Comparison of ENCODE assay signal across 24 cellular contexts in genomic region chr5:26691486-26691885, GRCh38.
"Had no signal": no experiment of that assay in that cellular context is flagged by ENCODE, and none has a peak within 500 bp of the region (broad histone marks: within the 10 kb centered on the region; RNA-seq: fewer than 3 reads in every experiment).

No MANE protein-coding gene starts in this region.

- H3K9me3 Mint-ChIP-seq: nephron had no signal

- H3K27me3 Mint-ChIP-seq: memory B cell, naive B cell had no signal

- H3K79me2 ChIP-seq: hepatocyte, parathyroid adenoma had no signal

- H3K9ac ChIP-seq: parathyroid adenoma had no signal

- H3K27ac Mint-ChIP-seq: memory B cell; naive B cell; nephron; stimulated activated effector memory CD8-positive, alpha-beta T cell treated with anti-CD3 and anti-CD28 coated beads, Interleukin-12 subunit alpha, Interleukin-12 subunit beta, amount 100 ng/mL, for 72 hours had no signal

- ATAC-seq: gastrocnemius medialis; left cardiac atrium; lower lobe of right lung; right lobe of liver; stimulated activated effector memory CD8-positive, alpha-beta T cell treated with anti-CD3 and anti-CD28 coated beads, Interleukin-12 subunit alpha, Interleukin-12 subunit beta, amount 100 ng/mL, for 72 hours; stimulated activated naive CD8-positive, alpha-beta T cell treated with anti-CD3 and anti-CD28 coated beads, Interleukin-15, Interleukin-2, amounts not matched to agents 100 U/mL and 50 U/mL, for 24 hours had no signal

- H3K27me3 ChIP-seq: esophagus muscularis mucosa, gastrocnemius medialis, hepatocyte, right lobe of liver, suprapubic skin, tibial artery, upper lobe of left lung, uterus had no signal

- H3K36me3 ChIP-seq: esophagus muscularis mucosa, gastrocnemius medialis, left ventricle myocardium inferior, lower lobe of right lung, prostate gland, right lobe of liver, suprapubic skin, tibial artery, upper lobe of left lung, uterus had no signal

- H3K4me3 ChIP-seq: esophagus muscularis mucosa, gastrocnemius medialis, hepatocyte, left ventricle myocardium inferior, lower lobe of right lung, prostate gland, right lobe of liver, suprapubic skin, tibial artery, upper lobe of left lung, uterus had no signal

- H3K9me3 ChIP-seq: esophagus muscularis mucosa, gastrocnemius medialis, lower lobe of right lung, prostate gland, right lobe of liver, suprapubic skin, tibial artery, upper lobe of left lung, uterus had no signal

- H3K4me2 ChIP-seq: hepatocyte had no signal

- H3K4me1 ChIP-seq: esophagus muscularis mucosa, gastrocnemius medialis, left ventricle myocardium inferior, lower lobe of right lung, parathyroid adenoma, prostate gland, right lobe of liver, suprapubic skin, tibial artery, upper lobe of left lung, uterus had no signal

- H3K27ac ChIP-seq: epithelial cell of prostate, esophagus muscularis mucosa, gastrocnemius medialis, hepatocyte, left ventricle myocardium inferior, lower lobe of right lung, parathyroid adenoma, prostate gland, right lobe of liver, suprapubic skin, tibial artery, upper lobe of left lung, uterus had no signal

- DNase-seq: effector memory CD4-positive, alpha-beta T cell; gastrocnemius medialis; kidney; left cardiac atrium; left ventricle myocardium inferior; lower lobe of right lung; midbrain; naive B cell; right lobe of liver; stimulated activated CD4-positive, alpha-beta T cell treated with anti-CD3 and anti-CD28 coated beads, Interleukin-4, amount 100 ng/mL, for 1 hour; stimulated activated CD8-positive, alpha-beta memory T cell treated with anti-CD3 and anti-CD28 coated beads, Interleukin-4, amount 100 ng/mL, for 48 hours; stimulated activated naive CD8-positive, alpha-beta T cell treated with anti-CD3 and anti-CD28 coated beads, Interleukin-15, Interleukin-2, amounts not matched to agents 100 U/mL and 50 U/mL, for 24 hours; tibial artery; upper lobe of left lung; uterus had no signal

- H3K4me1 Mint-ChIP-seq: memory B cell; naive B cell; nephron; stimulated activated effector memory CD8-positive, alpha-beta T cell treated with anti-CD3 and anti-CD28 coated beads, Interleukin-12 subunit alpha, Interleukin-12 subunit beta, amount 100 ng/mL, for 72 hours had no signal

- FAIRE-seq: kidney had no signal

- H3K36me3 Mint-ChIP-seq: memory B cell; naive B cell; stimulated activated effector memory CD8-positive, alpha-beta T cell treated with anti-CD3 and anti-CD28 coated beads, Interleukin-12 subunit alpha, Interleukin-12 subunit beta, amount 100 ng/mL, for 72 hours had no signal

- H3K4me3 Mint-ChIP-seq: memory B cell; nephron; stimulated activated effector memory CD8-positive, alpha-beta T cell treated with anti-CD3 and anti-CD28 coated beads, Interleukin-12 subunit alpha, Interleukin-12 subunit beta, amount 100 ng/mL, for 72 hours had no signal
